Comparison of ENCODE assay signal across 2 cellular contexts in genomic region chr14:67728258-67728657, GRCh38.
TF ChIP-seq lines count a peak whose summit lies in the region.

No MANE protein-coding gene starts in this region.

TF ChIP-seq in HepG2, 621 proteins besides CTCF, POLR2A, EP300 and RAD21:
- TF ChIP-seq ZNF138 (CRISPR knock-in tag; IDR thresholded peaks at IDR 0.05; ENCODE audit: low read depth), result no peak
- TF ChIP-seq ZNF34 (CRISPR knock-in tag; IDR thresholded peaks at IDR 0.05; ENCODE audit: borderline replicate concordance), result no peak
- TF ChIP-seq PRDM15 (CRISPR knock-in tag; IDR thresholded peaks at IDR 0.05), result peak; percentile 92
- TF ChIP-seq ZNF772 (CRISPR knock-in tag; IDR thresholded peaks at IDR 0.05), result no peak
- no peak for TF ChIP-seq ZNF570 (CRISPR knock-in tag; IDR thresholded peaks at IDR 0.05; ENCODE audit: borderline replicate concordance)
- no peak for TF ChIP-seq MTERF4 (CRISPR knock-in tag; IDR thresholded peaks at IDR 0.05)

TF ChIP-seq in H1, 55 proteins besides CTCF, POLR2A, EP300 and RAD21:
- TF ChIP-seq ATF2 (IDR thresholded peaks at IDR 0.05; ENCODE audit: low read length) (no peak), EGR1 (IDR thresholded peaks at IDR 0.05; ENCODE audit: borderline replicate concordance, low read depth, low read length) (no peak), SP1 (IDR thresholded peaks at IDR 0.05; ENCODE audit: low read depth, low read length) (peak; percentile 53; the same call in 1 of the 2 replicates), TAF1 (IDR thresholded peaks at IDR 0.05; ENCODE audit: low read depth, low read length) (no peak), JUN (IDR thresholded peaks at IDR 0.05; ENCODE audit: low read depth, low read length) (no peak)
TF ChIP-seq in H1: peak in this region for 1.
